Comparison of ENCODE assay signal across 25 cellular contexts in genomic region chr14:77309122-77309521, GRCh38. TPM values are rescaled to one million over a fixed set of nuclear protein-coding genes. Genes with fewer than 3 reads are reported as not detected.
DNase-seq lines count a peak whose midpoint lies in the region; ATAC-seq and TF ChIP-seq lines count a peak whose summit lies in the region.
"Had no signal": no experiment of that assay in that cellular context is flagged by ENCODE, and none has a peak within 500 bp of the region (broad histone marks: within the 10 kb centered on the region; RNA-seq: fewer than 3 reads in every experiment).

No MANE protein-coding gene starts in this region.

- peaks cover 15% of the 10 kb centered on the region for H3K4me1 Mint-ChIP-seq in activated CD4-positive, alpha-beta T cell treated with anti-CD3 and anti-CD28 coated beads, Interleukin-2, amount 10 ng/mL, durations not matched to agents 24 days and 14 days
- H3K4me1 Mint-ChIP-seq: central memory CD8-positive, alpha-beta T cell; immature natural killer cell had no signal

- dilution Hi-C loops in IMR-90 (cut with HindIII; ENCODE audit: low sequenced_read_pairs, unreplicated experiment): no loop called here

- no TSS peak for BruUV-seq in IMR-90 (replicated peaks; lab: Mats Ljungman, UMichigan)

- H4K8ac ChIP-seq in IMR-90 (ENCODE audit: low read depth in 2 of 2, low read length in 2 of 2): no peak overlapping the region

- no peak overlapping the region for H2AK5ac ChIP-seq in IMR-90 (ENCODE audit: low read depth, low read length)

- H2AK9ac ChIP-seq in IMR-90 (replicated peaks; ENCODE audit: low read depth, low read length, poor library complexity): no peak overlapping the region

- POLR2A ChIA-PET in IMR-90 (lab: Charles Lee; ENCODE audit: unreplicated experiment): no interaction called here

- no peak overlapping the region for H2BK5ac ChIP-seq in IMR-90 (ENCODE audit: low read depth, low read length, poor library complexity, severe bottlenecking)

- H3K4ac ChIP-seq in IMR-90 (ENCODE audit: low read depth, low read length): no peak overlapping the region; the same call in 1 of the 2 replicates

- no peak overlapping the region for H3K4me3 ChIP-seq in IMR-90 (ENCODE audit: insufficient read depth, low read depth, low read length)
- H3K4me3 ChIP-seq: ascending aorta, GM23338, hepatocyte, left ventricle myocardium inferior, vagina had no signal

- no CpG with 5 or more reads among the region's 4 CpGs for WGBS in IMR-90 (ENCODE audit: extremely low coverage in 2 of 2, insufficient read length in 1 of 2), 2 experiments

- no peak overlapping the region for H3K27ac ChIP-seq in IMR-90 (ENCODE audit: insufficient read depth, low read length)
- peak overlapping the region; percentile 31 for H3K27ac ChIP-seq in cingulate gyrus (ENCODE audit: low read depth, low read length)
- peak overlapping the region; percentile 99 for H3K27ac ChIP-seq in temporal lobe (ENCODE audit: low read depth, low read length)
- H3K27ac ChIP-seq: ascending aorta, hepatocyte, left ventricle myocardium inferior, vagina had no signal

- no peak overlapping the region for H3K56ac ChIP-seq in IMR-90 (ENCODE audit: extremely low read depth, insufficient read depth, low read length)

- no peaks in the 10 kb centered on the region for H3K9me3 ChIP-seq in IMR-90 (ENCODE audit: control insufficient read depth, insufficient read depth, low read length)
- H3K9me3 ChIP-seq: ascending aorta, left ventricle myocardium inferior, vagina had no signal

- no peaks in the 10 kb centered on the region for H3K36me3 ChIP-seq in IMR-90 (ENCODE audit: control insufficient read depth, insufficient read depth, low read length)
- H3K36me3 ChIP-seq: vagina had no signal

- no peak overlapping the region for H3K18ac ChIP-seq in IMR-90 (ENCODE audit: low read depth, low read length)

- CTCF ChIA-PET in IMR-90 (lab: Yijun Ruan, JAX): no interaction called here

- no peak for TF ChIP-seq POLR2A in IMR-90 (IDR thresholded peaks at IDR 0.05; ENCODE audit: low read depth, low read length)

- H3K4me2 ChIP-seq in IMR-90 (ENCODE audit: low read depth, low read length): no peak overlapping the region
- H3K4me2 ChIP-seq: GM23338, hepatocyte had no signal

- H3K9me1 ChIP-seq in IMR-90 (ENCODE audit: insufficient read depth, low read length): peaks cover 5% of the 10 kb centered on the region

- no peaks in the 10 kb centered on the region for H3K27me3 ChIP-seq in IMR-90 (ENCODE audit: control insufficient read depth, insufficient read depth, low read length)
- H3K27me3 ChIP-seq: ascending aorta, hepatocyte, vagina had no signal

- no peak overlapping the region for H4K91ac ChIP-seq in IMR-90 (ENCODE audit: insufficient read depth, low read depth, low read length)

- no peaks in the 10 kb centered on the region for H3K27me3 Mint-ChIP-seq in activated CD4-positive, alpha-beta T cell treated with anti-CD3 and anti-CD28 coated beads, Interleukin-2, amount 10 ng/mL, durations not matched to agents 24 days and 14 days
- H3K27me3 Mint-ChIP-seq: activated CD4-positive, alpha-beta T cell treated with anti-CD3 and anti-CD28 coated beads for 36 hours; activated naive CD4-positive, alpha-beta T cell treated with anti-CD3 and anti-CD28 coated beads, Interleukin-2, amount 10 ng/mL, durations not matched to agents 7 days and 5 days; central memory CD8-positive, alpha-beta T cell; natural killer cell treated with Interleukin-12 subunit alpha and Interleukin-12 subunit beta and Interleukin-15 and Interleukin-18, amount 100 ng/mL, for 72 hours; T-cell had no signal

- TF ChIP-seq CTCF in IMR-90 (conservative IDR thresholded peaks at IDR 0.05; ENCODE audit: low read depth, low read length) (no peak), GM13976 (IDR thresholded peaks at IDR 0.05; ENCODE audit: borderline replicate concordance, control extremely low read depth, extremely low read depth, insufficient read depth, missing control alignments) (no peak)

- no peaks in the 10 kb centered on the region for H4K20me1 ChIP-seq in IMR-90 (ENCODE audit: insufficient read depth, low read length)

- TF ChIP-seq RAD21 in IMR-90 (IDR thresholded peaks at IDR 0.05; ENCODE audit: low read length): no peak

- ATAC-seq in IMR-90 (ENCODE audit: low read depth): no peak
- ATAC-seq: activated CD4-positive, alpha-beta T cell treated with anti-CD3 and anti-CD28 coated beads for 36 hours; GM23338; natural killer cell treated with Interleukin-12 subunit alpha and Interleukin-12 subunit beta and Interleukin-15 and Interleukin-18, amount 100 ng/mL, for 72 hours; T-cell had no signal

- DNase-seq in IMR-90 (no peak), NOMO-1 treated with dmso at 0.1 percent for 144 hours (lab: John Stamatoyannopoulos, UW; ENCODE audit: unreplicated experiment) (peak; percentile 12), GM13976 (ENCODE audit: low spot score) (no peak), GM19240 (ENCODE audit: insufficient read length, low spot score) (no peak)
- no peak for DNase-seq in activated CD4-positive, alpha-beta T cell treated with anti-CD3 and anti-CD28 coated beads, Interleukin-2, amount 10 ng/mL, durations not matched to agents 24 days and 14 days
- DNase-seq: activated CD4-positive, alpha-beta T cell treated with anti-CD3 and anti-CD28 coated beads for 36 hours; activated naive CD4-positive, alpha-beta T cell treated with anti-CD3 and anti-CD28 coated beads, Interleukin-2, amount 10 ng/mL, durations not matched to agents 7 days and 5 days; activated T-cell treated with anti-CD3 and anti-CD28 coated beads, Interleukin-2, amount 50 U/mL, for 48 hours; immature natural killer cell; left ventricle myocardium inferior; NCI-H146; NCI-H526; T-cell had no signal

- peaks cover 6 to 24% of the 10 kb centered on the region in 2 experiments; a peak in 3 of 4 replicates for H3K79me1 ChIP-seq in IMR-90 (ENCODE audit: low read depth in 1 of 2, low read length in 2 of 2)

- no peak overlapping the region for H2AFZ ChIP-seq in IMR-90 (replicated peaks; ENCODE audit: low read length, poor library complexity)
- H2AFZ ChIP-seq: GM23338, hepatocyte had no signal

- 0 out of 2 replicates have a peak overlapping the region, but pooled peaks have one; percentile 13 for H3K23ac ChIP-seq in IMR-90 (ENCODE audit: low read depth, low read length)

- in situ Hi-C loops in IMR-90 (cut with MboI; ENCODE audit: low sequenced_read_pairs): loop anchor here (25.0 kb wide), 1 partner anchor 422 kb away; no protein-coding TSS in a partner anchor
- in situ Hi-C loops in GM13976 (cut with MboI; ENCODE audit: low sequenced_read_pairs, unreplicated experiment): no loop called here

- H2BK15ac ChIP-seq in IMR-90 (ENCODE audit: low read depth, low read length): no peak overlapping the region

- H3K4me3 Mint-ChIP-seq in activated CD4-positive, alpha-beta T cell treated with anti-CD3 and anti-CD28 coated beads, Interleukin-2, amount 10 ng/mL, durations not matched to agents 24 days and 14 days: no peak overlapping the region
- H3K4me3 Mint-ChIP-seq: activated CD4-positive, alpha-beta T cell treated with anti-CD3 and anti-CD28 coated beads for 36 hours; activated naive CD4-positive, alpha-beta T cell treated with anti-CD3 and anti-CD28 coated beads, Interleukin-2, amount 10 ng/mL, durations not matched to agents 7 days and 5 days; central memory CD8-positive, alpha-beta T cell; GM23338; immature natural killer cell; mesothelial cell of epicardium; natural killer cell treated with Interleukin-12 subunit alpha and Interleukin-12 subunit beta and Interleukin-15 and Interleukin-18, amount 100 ng/mL, for 72 hours; T-cell had no signal

- H3K27ac Mint-ChIP-seq in activated CD4-positive, alpha-beta T cell treated with anti-CD3 and anti-CD28 coated beads, Interleukin-2, amount 10 ng/mL, durations not matched to agents 24 days and 14 days: no peak overlapping the region
- H3K27ac Mint-ChIP-seq: activated CD4-positive, alpha-beta T cell treated with anti-CD3 and anti-CD28 coated beads for 36 hours; activated naive CD4-positive, alpha-beta T cell treated with anti-CD3 and anti-CD28 coated beads, Interleukin-2, amount 10 ng/mL, durations not matched to agents 7 days and 5 days; GM23338; immature natural killer cell; mesothelial cell of epicardium; natural killer cell treated with Interleukin-12 subunit alpha and Interleukin-12 subunit beta and Interleukin-15 and Interleukin-18, amount 100 ng/mL, for 72 hours; T-cell had no signal

- H2BK120ac ChIP-seq in IMR-90 (ENCODE audit: low read depth, low read length): no peak overlapping the region

- no peak overlapping the region for H2BK20ac ChIP-seq in IMR-90 (ENCODE audit: low read depth, low read length)

- H3K14ac ChIP-seq in IMR-90 (replicated peaks; ENCODE audit: low read depth, low read length): no peak overlapping the region

- H3K9me3 Mint-ChIP-seq in activated CD4-positive, alpha-beta T cell treated with anti-CD3 and anti-CD28 coated beads, Interleukin-2, amount 10 ng/mL, durations not matched to agents 24 days and 14 days: no peaks in the 10 kb centered on the region
- H3K9me3 Mint-ChIP-seq: activated naive CD4-positive, alpha-beta T cell treated with anti-CD3 and anti-CD28 coated beads, Interleukin-2, amount 10 ng/mL, durations not matched to agents 7 days and 5 days; central memory CD8-positive, alpha-beta T cell; GM23338; immature natural killer cell; mesothelial cell of epicardium; natural killer cell treated with Interleukin-12 subunit alpha and Interleukin-12 subunit beta and Interleukin-15 and Interleukin-18, amount 100 ng/mL, for 72 hours; T-cell had no signal

- H3K4me1 ChIP-seq in IMR-90 (ENCODE audit: control insufficient read depth, insufficient read depth, low read length): peaks cover 9% of the 10 kb centered on the region

- H3K36me3 Mint-ChIP-seq in activated CD4-positive, alpha-beta T cell treated with anti-CD3 and anti-CD28 coated beads, Interleukin-2, amount 10 ng/mL, durations not matched to agents 24 days and 14 days (ENCODE audit: low read depth): peaks cover 2% of the 10 kb centered on the region
- H3K36me3 Mint-ChIP-seq: activated naive CD4-positive, alpha-beta T cell treated with anti-CD3 and anti-CD28 coated beads, Interleukin-2, amount 10 ng/mL, durations not matched to agents 7 days and 5 days; natural killer cell treated with Interleukin-12 subunit alpha and Interleukin-12 subunit beta and Interleukin-15 and Interleukin-18, amount 100 ng/mL, for 72 hours had no signal

- intact Hi-C loops in IMR-90 (cut with micrococcal nuclease): no loop called here
- intact Hi-C loops in activated CD4-positive, alpha-beta T cell treated with anti-CD3 and anti-CD28 coated beads, Interleukin-2, amount 10 ng/mL, durations not matched to agents 24 days and 14 days (cut with micrococcal nuclease): no loop called here

- H3K9ac ChIP-seq in IMR-90 (ENCODE audit: low read depth, low read length): no peak overlapping the region

- no peak overlapping the region for H4K5ac ChIP-seq in IMR-90 (ENCODE audit: low read depth, low read length)

RNA-seq across cellular contexts. Expression of gene POMT2, which starts 11.6 kb away (rescaled TPM):
- total RNA-seq in IMR-90 (2012; rRNA removed) (5.8 and 6.5 TPM in 2 replicates), temporal lobe (13.8 TPM)
- 13.0 and 13.1 TPM in 2 replicates for polyA plus RNA-seq in IMR-90 (2012; rRNA removed)
- 7.4 and 9.6 TPM in 2 replicates for polyA plus RNA-seq in IMR-90 (2012; cell fraction: cytosol; rRNA removed)
- polyA plus RNA-seq in IMR-90 (2012; cell fraction: nucleus; rRNA removed; ENCODE audit: low replicate concordance): 40.0 and 47.7 TPM in 2 replicates
- 23.5 and 24.3 TPM in 2 replicates for total RNA-seq in activated CD4-positive, alpha-beta T cell treated with anti-CD3 and anti-CD28 coated beads, Interleukin-2, amount 10 ng/mL, durations not matched to agents 24 days and 14 days

RNA-seq across cellular contexts. Expression of gene GSTZ1, which starts 11.7 kb away (rescaled TPM):
- total RNA-seq in IMR-90 (2012; rRNA removed): 25.0 and 29.0 TPM in 2 replicates
- 19.3 and 19.4 TPM in 2 replicates for polyA plus RNA-seq in IMR-90 (2012; rRNA removed)
- 18.3 and 23.3 TPM in 2 replicates for polyA plus RNA-seq in IMR-90 (2012; cell fraction: cytosol; rRNA removed)
- polyA plus RNA-seq in IMR-90 (2012; cell fraction: nucleus; rRNA removed; ENCODE audit: low replicate concordance): 16.0 and 20.6 TPM in 2 replicates
- total RNA-seq in temporal lobe: 1.7 TPM
- 9.5 and 9.9 TPM in 2 replicates for total RNA-seq in activated CD4-positive, alpha-beta T cell treated with anti-CD3 and anti-CD28 coated beads, Interleukin-2, amount 10 ng/mL, durations not matched to agents 24 days and 14 days

RNA-seq across cellular contexts. Expression of gene NGB, which starts 38.1 kb away (rescaled TPM):
- total RNA-seq in IMR-90 (2012; rRNA removed) (not detected in 2 replicates), temporal lobe (4.9 TPM)
- polyA plus RNA-seq in IMR-90 (2012; rRNA removed): not detected in 2 replicates
- polyA plus RNA-seq in IMR-90 (2012; cell fraction: cytosol; rRNA removed): not detected in 2 replicates
- not detected in 2 replicates for polyA plus RNA-seq in IMR-90 (2012; cell fraction: nucleus; rRNA removed; ENCODE audit: low replicate concordance)
- not detected in 2 replicates for total RNA-seq in activated CD4-positive, alpha-beta T cell treated with anti-CD3 and anti-CD28 coated beads, Interleukin-2, amount 10 ng/mL, durations not matched to agents 24 days and 14 days
- total RNA-seq: activated CD4-positive, alpha-beta T cell treated with anti-CD3 and anti-CD28 coated beads for 36 hours; ascending aorta; fibroblast of villous mesenchyme; hepatocyte; left ventricle myocardium inferior; mesothelial cell of epicardium; natural killer cell treated with Interleukin-12 subunit alpha and Interleukin-12 subunit beta and Interleukin-15 and Interleukin-18, amount 100 ng/mL, for 72 hours; OCI-LY7; subcutaneous adipose tissue; T-cell had no signal
- polyA plus RNA-seq: hepatocyte, immature natural killer cell had no signal
